Comparison of ENCODE assay signal across 20 cellular contexts in the genomic region with DNA sequence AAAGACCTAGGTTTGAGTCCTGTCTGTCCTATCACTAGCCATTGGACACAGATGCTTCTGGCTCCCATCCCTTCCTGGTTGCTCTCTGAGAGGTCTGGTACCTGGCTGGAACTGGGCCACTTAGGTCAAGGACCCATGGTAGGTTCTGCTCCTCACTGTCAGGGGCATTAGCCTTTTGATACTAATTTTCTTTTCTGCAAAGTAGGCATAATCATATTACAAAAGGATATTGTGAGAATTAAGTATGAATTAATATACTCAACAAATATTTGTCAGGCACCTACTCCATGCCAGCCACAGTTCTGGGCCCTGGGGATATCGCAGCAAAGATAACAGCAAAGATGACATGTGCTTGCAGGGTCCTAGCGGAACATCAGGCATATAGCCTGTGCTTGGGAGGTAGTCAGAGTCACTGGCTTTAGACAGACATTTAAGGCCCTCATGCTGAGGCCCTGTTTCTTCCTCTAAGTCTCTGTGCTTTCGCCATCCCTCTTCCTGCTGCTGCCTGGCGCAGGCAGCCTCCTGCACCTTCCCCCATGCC. TPM values are rescaled to one million over a fixed set of nuclear protein-coding genes. Genes with fewer than 3 reads are reported as not detected.
"Had no signal": no experiment of that assay in that cellular context is flagged by ENCODE, and none has a peak within 500 bp of the region (broad histone marks: within the 10 kb centered on the region; RNA-seq: fewer than 3 reads in every experiment).

No MANE protein-coding gene starts in this region.

- H3K4me1 ChIP-seq: gastroesophageal sphincter, neural progenitor cell, tibial nerve had no signal

- H3K4me3 ChIP-seq: gastroesophageal sphincter, neural progenitor cell, spleen, tibial nerve had no signal

- H3K27ac ChIP-seq: gastroesophageal sphincter, neural progenitor cell, spleen, tibial nerve had no signal

- H3K27me3 ChIP-seq: neural progenitor cell, tibial nerve had no signal

- H3K4me2 ChIP-seq: neural progenitor cell had no signal

- H3K9ac ChIP-seq: neural progenitor cell had no signal

- H3K9me3 ChIP-seq: gastroesophageal sphincter, spleen, tibial nerve had no signal

- DNase-seq: activated CD4-positive, alpha-beta memory T cell treated with anti-CD3 and anti-CD28 coated beads for 36 hours; activated CD4-positive, alpha-beta T cell treated with anti-CD3 and anti-CD28 coated beads, Interleukin-2, amount 10 ng/mL, durations not matched to agents 24 days and 14 days; activated CD4-positive, CD25-positive, alpha-beta regulatory T cell treated with anti-CD3 and anti-CD28 coated beads, Interleukin-2, amount 50 U/mL, for 72 hours; activated CD8-positive, alpha-beta memory T cell treated with anti-CD3 and anti-CD28 coated beads, Interleukin-2, amount 50 U/mL, for 4 hours; activated gamma-delta T cell treated with Interleukin-2 at 50 U/mL for 16 hours; activated naive CD4-positive, alpha-beta T cell treated with anti-CD3 and anti-CD28 coated beads, Interleukin-2, amount 50 U/mL, for 16 hours; activated T-cell treated with anti-CD3 and anti-CD28 coated beads, Interleukin-2, amount 50 U/mL, for 24 hours; amniotic stem cell; central memory CD4-positive, alpha-beta T cell; head of caudate nucleus; hippocampal formation; natural killer cell; spleen; stimulated activated naive CD4-positive, alpha-beta T cell treated with Interleukin-2 at 50 U/mL for 16 hours had no signal

- ATAC-seq: gastroesophageal sphincter, natural killer cell, right cardiac atrium had no signal

- FAIRE-seq: endothelial cell of umbilical vein had no signal

- H3K36me3 ChIP-seq: gastroesophageal sphincter, neural progenitor cell, spleen, tibial nerve had no signal

RNA-seq across cellular contexts. Expression of a gene that starts 25.6 kb away (rescaled TPM):
- polyA plus RNA-seq: esophagus, right cardiac atrium, spleen had no signal
